18 cellular contexts compared by ENCODE assay signal in the genomic region with DNA sequence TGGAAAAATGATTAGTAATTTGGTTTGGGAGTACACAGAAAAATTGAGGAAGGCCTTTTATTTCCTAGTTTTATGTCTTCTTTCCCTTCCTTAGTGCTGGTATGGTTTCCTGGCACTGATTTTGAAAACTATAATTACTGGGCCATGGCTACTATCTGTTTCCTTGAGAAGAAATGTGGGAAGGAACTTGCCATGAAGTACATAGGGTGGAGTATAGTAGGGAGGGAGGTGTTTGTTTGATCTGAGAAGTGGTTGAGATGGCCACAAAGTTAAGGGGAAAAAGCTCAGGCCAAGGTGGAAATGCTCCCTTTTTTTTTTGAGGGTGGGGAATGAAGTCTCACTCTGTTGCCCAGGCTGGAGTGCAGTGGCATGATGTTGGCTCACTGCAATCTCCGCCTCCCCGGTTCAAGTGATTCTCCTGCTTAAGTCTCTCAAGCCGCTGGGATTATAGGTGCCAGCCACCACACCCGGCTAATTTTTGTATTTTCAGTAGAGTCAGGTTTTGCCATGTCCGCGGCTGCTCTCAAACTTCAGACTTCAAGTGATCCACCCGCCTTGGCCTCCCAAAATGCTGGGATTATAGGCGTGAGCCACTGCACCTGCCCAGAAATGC. TPM values are rescaled to one million over a fixed set of nuclear protein-coding genes. Genes with fewer than 3 reads are reported as not detected.
A peak's percentile ranks its signal among the peaks of the same experiment; 100 is the strongest.
DNase-seq lines count a peak whose midpoint lies in the region; ATAC-seq and TF ChIP-seq lines count a peak whose summit lies in the region.
"Had no signal": no experiment of that assay in that cellular context is flagged by ENCODE, and none has a peak within 500 bp of the region (broad histone marks: within the 10 kb centered on the region; RNA-seq: fewer than 3 reads in every experiment).

No MANE protein-coding gene starts in this region.

- no peak for ATAC-seq in GM23338
- ATAC-seq in GM21390 (IDR thresholded peaks at IDR 0.05; ENCODE audit: unreplicated experiment): no peak
- ATAC-seq: activated naive CD4-positive, alpha-beta T cell treated with anti-CD3 and anti-CD28 coated beads, Interleukin-2, amount 50 U/mL, for 72 hours; sciatic nerve had no signal

- H3K27me3 ChIP-seq in GM23338 (ENCODE audit: insufficient read depth): no peaks in the 10 kb centered on the region
- no peaks in the 10 kb centered on the region for H3K27me3 ChIP-seq in osteoblast (ENCODE audit: insufficient read depth, low read length)
- H3K27me3 ChIP-seq in tibial artery: no peaks in the 10 kb centered on the region
- H3K27me3 ChIP-seq: cardiac muscle cell had no signal

- H4K20me1 ChIP-seq in GM23338 (replicated peaks; ENCODE audit: insufficient read depth) (no peaks in the 10 kb centered on the region), osteoblast (ENCODE audit: insufficient read depth, low read length) (no peaks in the 10 kb centered on the region)

- intact Hi-C loops in dendritic cell treated with granulocyte-macrophage colony-stimulating factor and Interleukin-4, amounts not matched to agents 40 ng/mL and 50 ng/mL, for 4 days (cut with micrococcal nuclease): no loop called here
- intact Hi-C loops in tibial artery (cut with DNase I; ENCODE audit: low total_unique reads): loop anchor here (5.0 kb wide), 1 partner anchor 93 kb away; a partner anchor contains a TSS

- no peak for TF ChIP-seq CTCF in GM23338 (conservative IDR thresholded peaks at IDR 0.05; ENCODE audit: low read depth in 2 of 2)
- TF ChIP-seq CTCF in osteoblast (IDR thresholded peaks at IDR 0.05; ENCODE audit: extremely low read depth, low read depth, low read length): no peak
- TF ChIP-seq CTCF in tibial artery (IDR thresholded peaks at IDR 0.05): no peak

- H3K4me2 ChIP-seq in GM23338 (no peak overlapping the region), osteoblast (ENCODE audit: insufficient read depth, low read length) (no peak overlapping the region)

- H3K9me2 ChIP-seq in GM23338 (ENCODE audit: insufficient read depth): no peaks in the 10 kb centered on the region

- H3F3A ChIP-seq in GM23338 (replicated peaks; ENCODE audit: low read depth): no peaks in the 10 kb centered on the region

- H3K27me3 Mint-ChIP-seq in GM23338 (ENCODE audit: insufficient read depth, low read depth, poor library complexity): peaks cover 1% of the 10 kb centered on the region
- peaks cover 5% of the 10 kb centered on the region for H3K27me3 Mint-ChIP-seq in dendritic cell treated with granulocyte-macrophage colony-stimulating factor and Interleukin-4, amounts not matched to agents 40 ng/mL and 50 ng/mL, for 4 days
- H3K27me3 Mint-ChIP-seq: IgD-negative memory B cell had no signal

- H3K27ac Mint-ChIP-seq in GM23338: no peak overlapping the region
- H3K27ac Mint-ChIP-seq in dendritic cell treated with granulocyte-macrophage colony-stimulating factor and Interleukin-4, amounts not matched to agents 40 ng/mL and 50 ng/mL, for 4 days: peak overlapping the region; percentile 65
- H3K27ac Mint-ChIP-seq: activated naive CD4-positive, alpha-beta T cell treated with anti-CD3 and anti-CD28 coated beads, Interleukin-2, amount 50 U/mL, for 72 hours; endodermal cell; IgD-negative memory B cell; T-helper 1 cell treated with Interleukin-12 subunit alpha and Interleukin-12 subunit beta and Interleukin-4 antibody, amounts not matched to agents 30 μg/mL and 1 μg/mL, for 36 hours had no signal

- H3K27ac ChIP-seq in GM23338 (ENCODE audit: low read depth) (no peak overlapping the region), osteoblast (ENCODE audit: low read depth, low read length) (no peak overlapping the region), tibial artery (no peak overlapping the region)
- H3K27ac ChIP-seq: cardiac muscle cell had no signal

- no peaks in the 10 kb centered on the region for H3K36me3 Mint-ChIP-seq in GM23338 (ENCODE audit: low read depth)
- no peaks in the 10 kb centered on the region for H3K36me3 Mint-ChIP-seq in dendritic cell treated with granulocyte-macrophage colony-stimulating factor and Interleukin-4, amounts not matched to agents 40 ng/mL and 50 ng/mL, for 4 days (ENCODE audit: low read depth)
- H3K36me3 Mint-ChIP-seq: activated naive CD4-positive, alpha-beta T cell treated with anti-CD3 and anti-CD28 coated beads, Interleukin-2, amount 50 U/mL, for 72 hours had no signal

- H3K9me3 ChIP-seq in osteoblast (ENCODE audit: low read depth, low read length) (no peaks in the 10 kb centered on the region), tibial artery (no peaks in the 10 kb centered on the region)

- no peaks in the 10 kb centered on the region for H3K9me3 Mint-ChIP-seq in GM23338
- no peaks in the 10 kb centered on the region for H3K9me3 Mint-ChIP-seq in dendritic cell treated with granulocyte-macrophage colony-stimulating factor and Interleukin-4, amounts not matched to agents 40 ng/mL and 50 ng/mL, for 4 days
- H3K9me3 Mint-ChIP-seq: activated naive CD4-positive, alpha-beta T cell treated with anti-CD3 and anti-CD28 coated beads, Interleukin-2, amount 50 U/mL, for 72 hours; endodermal cell; IgD-negative memory B cell; T-helper 1 cell treated with Interleukin-12 subunit alpha and Interleukin-12 subunit beta and Interleukin-4 antibody, amounts not matched to agents 30 μg/mL and 1 μg/mL, for 36 hours had no signal

- H3K4me1 ChIP-seq in GM23338 (ENCODE audit: insufficient read depth) (no peaks in the 10 kb centered on the region), osteoblast (ENCODE audit: insufficient read depth, low read length) (peaks cover 7% of the 10 kb centered on the region), tibial artery (peaks cover 0 to 23% (median 13%) of the 10 kb centered on the region in 4 donors)

- peaks cover 3% of the 10 kb centered on the region; the same call in 2 of the 3 replicates for H3K4me1 Mint-ChIP-seq in GM23338
- peaks cover 34% of the 10 kb centered on the region for H3K4me1 Mint-ChIP-seq in dendritic cell treated with granulocyte-macrophage colony-stimulating factor and Interleukin-4, amounts not matched to agents 40 ng/mL and 50 ng/mL, for 4 days (ENCODE audit: low read depth)
- H3K4me1 Mint-ChIP-seq: endodermal cell had no signal

- no peak overlapping the region for H3K4me3 ChIP-seq in GM23338
- H3K4me3 ChIP-seq in osteoblast (ENCODE audit: insufficient read depth, low read length): no peak overlapping the region
- H3K4me3 ChIP-seq in tibial artery: no peak overlapping the region
- H3K4me3 ChIP-seq: cardiac muscle cell had no signal

- H3K36me3 ChIP-seq in GM23338 (ENCODE audit: insufficient read depth): no peaks in the 10 kb centered on the region
- no peaks in the 10 kb centered on the region for H3K36me3 ChIP-seq in osteoblast (ENCODE audit: insufficient read depth, low read length)
- H3K36me3 ChIP-seq in tibial artery: no peaks in the 10 kb centered on the region
- H3K36me3 ChIP-seq: cardiac muscle cell had no signal

- no peak overlapping the region for H3K4me3 Mint-ChIP-seq in GM23338
- no peak overlapping the region for H3K4me3 Mint-ChIP-seq in dendritic cell treated with granulocyte-macrophage colony-stimulating factor and Interleukin-4, amounts not matched to agents 40 ng/mL and 50 ng/mL, for 4 days
- H3K4me3 Mint-ChIP-seq: endodermal cell; IgD-negative memory B cell; T-helper 1 cell treated with Interleukin-12 subunit alpha and Interleukin-12 subunit beta and Interleukin-4 antibody, amounts not matched to agents 30 μg/mL and 1 μg/mL, for 36 hours had no signal

- 0 out of 2 replicates have a peak overlapping the region, but pooled peaks have one; percentile 29 for H2AFZ ChIP-seq in GM23338
- H2AFZ ChIP-seq in osteoblast (ENCODE audit: low read length): peak overlapping the region; percentile 1

- H3K79me2 ChIP-seq in GM23338 (replicated peaks; ENCODE audit: insufficient read depth) (no peaks in the 10 kb centered on the region), osteoblast (ENCODE audit: insufficient read depth, low read length) (no peaks in the 10 kb centered on the region)

- no peak for DNase-seq in GM23338 (ENCODE audit: low spot score)
- DNase-seq in osteoblast (ENCODE audit: insufficient read length, low spot score, missing footprints): no peak
- no peak for DNase-seq in GDM1 (lab: John Stamatoyannopoulos, UW)
- no peak for DNase-seq in tibial artery
- DNase-seq: activated CD4-positive, CD25-positive, alpha-beta regulatory T cell treated with anti-CD3 and anti-CD28 coated beads, Interleukin-2, amount 50 U/mL, for 72 hours; activated CD8-positive, alpha-beta memory T cell treated with anti-CD3 and anti-CD28 coated beads, Interleukin-2, amount 50 U/mL, for 4 hours; endodermal cell; foreskin melanocyte; mesendoderm; NCI-H774; stimulated activated CD4-positive, alpha-beta T cell treated with anti-CD3 and anti-CD28 coated beads, Interleukin-4, amount 100 ng/mL, for 4 hours had no signal

RNA-seq across cellular contexts. Expression of a gene that starts 11.3 kb away (rescaled TPM):
- total RNA-seq in GM23338 (2014; rRNA removed; shearing (Covaris generic)): 0.23 and 0.42 TPM in 2 replicates
- polyA plus RNA-seq in GM23338 (2016; fragmentation: Nextera tagmentation; extraction: Ambion mirVana): 0.45 and 0.99 TPM in 2 replicates
- not detected in 2 replicates for total RNA-seq in osteoblast
- total RNA-seq: activated naive CD4-positive, alpha-beta T cell treated with anti-CD3 and anti-CD28 coated beads, Interleukin-2, amount 50 U/mL, for 72 hours; cardiac muscle cell; sciatic nerve had no signal
- polyA plus RNA-seq: cardiac muscle cell, IgD-negative memory B cell had no signal

RNA-seq across cellular contexts. Expression of a gene that starts 13.9 kb away (rescaled TPM):
- 29.1 and 31.5 TPM in 2 replicates for total RNA-seq in GM23338 (2014; rRNA removed; shearing (Covaris generic))
- 19.5 and 22.8 TPM in 2 replicates for polyA plus RNA-seq in GM23338 (2016; fragmentation: Nextera tagmentation; extraction: Ambion mirVana)
- 400 and 529 TPM in 2 replicates for total RNA-seq in osteoblast

RNA-seq across cellular contexts. Expression of a gene that starts 45.7 kb away (rescaled TPM):
- 0.82 and 3.1 TPM in 2 replicates for total RNA-seq in GM23338 (2014; rRNA removed; shearing (Covaris generic))
- polyA plus RNA-seq in GM23338 (2016; fragmentation: Nextera tagmentation; extraction: Ambion mirVana): 9.5 and 9.8 TPM in 2 replicates
- 9.4 and 13.3 TPM in 2 replicates for total RNA-seq in osteoblast

RNA-seq across cellular contexts. Expression of a gene that starts 45.9 kb away (rescaled TPM):
- total RNA-seq in GM23338 (2014; rRNA removed; shearing (Covaris generic)): 0.35 and 2.2 TPM in 2 replicates
- 0.09 and 0.16 TPM in 2 replicates for polyA plus RNA-seq in GM23338 (2016; fragmentation: Nextera tagmentation; extraction: Ambion mirVana)
- 0.59 and 1.1 TPM in 2 replicates for total RNA-seq in osteoblast

RNA-seq across cellular contexts. Expression of a gene that starts 52.4 kb away (rescaled TPM):
- 2.5 and 2.6 TPM in 2 replicates for total RNA-seq in GM23338 (2014; rRNA removed; shearing (Covaris generic))
- polyA plus RNA-seq in GM23338 (2016; fragmentation: Nextera tagmentation; extraction: Ambion mirVana): 0.76 and 1.1 TPM in 2 replicates
- 33.3 and 33.7 TPM in 2 replicates for total RNA-seq in osteoblast

Comparison
In these comparisons a context has a peak if more than half of its experiments do, and no peak if none do; other contexts are left out.
1. RNA of a gene that starts 13.9 kb away (total RNA-seq): 400 to 529 TPM in osteoblast; 29.1 to 31.5 TPM in GM23338; every median in the first group is over 10 times any median in the second.